ENCODE assay signal across 8 cellular contexts in genomic region chrX:48573690-48574269, GRCh38. TPM values are rescaled to one million over a fixed set of nuclear protein-coding genes. Genes with fewer than 3 reads are reported as not detected.
DNase-seq lines count a peak whose midpoint lies in the region; ATAC-seq lines count a peak whose summit lies in the region.

No MANE protein-coding gene starts in this region.

- peak overlapping the region; percentile 99 for H3K27ac Mint-ChIP-seq in activated naive CD8-positive, alpha-beta T cell treated with anti-CD3 and anti-CD28 coated beads, Interleukin-2, amount 10 ng/mL, durations not matched to agents 7 days and 5 days

- peak overlapping the region; percentile 99 for H3K4me3 Mint-ChIP-seq in activated naive CD8-positive, alpha-beta T cell treated with anti-CD3 and anti-CD28 coated beads, Interleukin-2, amount 10 ng/mL, durations not matched to agents 7 days and 5 days

- H3K27me3 Mint-ChIP-seq in activated naive CD8-positive, alpha-beta T cell treated with anti-CD3 and anti-CD28 coated beads, Interleukin-2, amount 10 ng/mL, durations not matched to agents 7 days and 5 days = no peaks in the 10 kb centered on the region

- peak overlapping the region in 20 of 21 experiments; percentile 66 to 100 (median 98) for H3K27ac ChIP-seq in skin epidermis

- DNase-seq in Right ventricle myocardium inferior (ENCODE audit: missing footprints) (no peak), cardiac septum (ENCODE audit: low spot score) (no peak), NCI-H748 treated with DMSO at 0.1 percent for 48 hours (lab: John Stamatoyannopoulos, UW) (peak; percentile 27), MV-4-11 (lab: John Stamatoyannopoulos, UW) (no peak)
- peak; percentile 28 for DNase-seq in activated naive CD8-positive, alpha-beta T cell treated with anti-CD3 and anti-CD28 coated beads, Interleukin-2, amount 10 ng/mL, durations not matched to agents 7 days and 5 days

- H3K4me3 ChIP-seq in iPS-11a (ENCODE audit: low read depth, low read length) (peak overlapping the region; percentile 83), skin epidermis (peak overlapping the region; percentile 22 to 69 (median 63))

- POLR2A ChIA-PET in activated naive CD8-positive, alpha-beta T cell treated with anti-CD3 and anti-CD28 coated beads, Interleukin-2, amount 10 ng/mL, durations not matched to agents 7 days and 5 days (lab: Charles Lee) = interaction anchor here (0.6 to 2.4 kb wide), 15 partner anchors 8 to 226 kb away, joined by 3 to 26 read pairs (median 4); partner anchors contain the start of genes EBP and TBC1D25

- H3K36me3 Mint-ChIP-seq in activated naive CD8-positive, alpha-beta T cell treated with anti-CD3 and anti-CD28 coated beads, Interleukin-2, amount 10 ng/mL, durations not matched to agents 7 days and 5 days = peaks cover 17% of the 10 kb centered on the region

- H3K4me1 Mint-ChIP-seq in activated naive CD8-positive, alpha-beta T cell treated with anti-CD3 and anti-CD28 coated beads, Interleukin-2, amount 10 ng/mL, durations not matched to agents 7 days and 5 days = peaks cover 7% of the 10 kb centered on the region

- no peaks in the 10 kb centered on the region for H3K9me3 Mint-ChIP-seq in activated naive CD8-positive, alpha-beta T cell treated with anti-CD3 and anti-CD28 coated beads, Interleukin-2, amount 10 ng/mL, durations not matched to agents 7 days and 5 days

- peak; percentile 2 for ATAC-seq in Right ventricle myocardium inferior
- ATAC-seq in activated naive CD8-positive, alpha-beta T cell treated with anti-CD3 and anti-CD28 coated beads, Interleukin-2, amount 10 ng/mL, durations not matched to agents 7 days and 5 days (ENCODE audit: low read depth) = peak; percentile 26
- ATAC-seq in HG03097 (IDR thresholded peaks at IDR 0.05; ENCODE audit: low FRiP score, unreplicated experiment) = no peak

- intact Hi-C loops in Right ventricle myocardium inferior (cut with DNase I) = loop anchor here (2.0 kb wide), 1 partner anchor 17 kb away; no protein-coding TSS in a partner anchor
- intact Hi-C loops in cardiac septum (cut with DNase I) = loop anchor here (1.0 kb wide), 1 partner anchor 122 kb away; no protein-coding TSS in a partner anchor

RNA-seq across cellular contexts. Expression of gene RBM3, which starts 0.5 kb away (rescaled TPM):
- total RNA-seq in Right ventricle myocardium inferior (113 TPM), cardiac septum (96.9 TPM)
- total RNA-seq in activated naive CD8-positive, alpha-beta T cell treated with anti-CD3 and anti-CD28 coated beads, Interleukin-2, amount 10 ng/mL, durations not matched to agents 7 days and 5 days = 100 to 1,000 TPM; 159 to 164 TPM

RNA-seq across cellular contexts. Expression of gene WDR13, which starts 23.5 kb away (rescaled TPM):
- total RNA-seq in Right ventricle myocardium inferior = 170 TPM
- 170 TPM for total RNA-seq in cardiac septum
- total RNA-seq in activated naive CD8-positive, alpha-beta T cell treated with anti-CD3 and anti-CD28 coated beads, Interleukin-2, amount 10 ng/mL, durations not matched to agents 7 days and 5 days = 10 to 100 TPM; 45.6 to 52.0 TPM

RNA-seq across cellular contexts. Expression of gene TBC1D25, which starts 34.3 kb away (rescaled TPM):
- total RNA-seq in Right ventricle myocardium inferior (20.5 TPM), cardiac septum (16.5 TPM)
- 10 to 100 TPM; 22.5 to 22.6 TPM for total RNA-seq in activated naive CD8-positive, alpha-beta T cell treated with anti-CD3 and anti-CD28 coated beads, Interleukin-2, amount 10 ng/mL, durations not matched to agents 7 days and 5 days

RNA-seq across cellular contexts. Expression of gene EBP, which starts 52.2 kb away (rescaled TPM):
- total RNA-seq in Right ventricle myocardium inferior (54.1 TPM), cardiac septum (38.6 TPM)
- total RNA-seq in activated naive CD8-positive, alpha-beta T cell treated with anti-CD3 and anti-CD28 coated beads, Interleukin-2, amount 10 ng/mL, durations not matched to agents 7 days and 5 days = 100 to 1,000 TPM; 200 to 214 TPM

Comparison
In these comparisons a context has a peak if more than half of its experiments do, and no peak if none do; other contexts are left out.
1. DNase-seq: peak in NCI-H748 treated with DMSO at 0.1 percent for 48 hours (single experiment) and activated naive CD8-positive, alpha-beta T cell treated with anti-CD3 and anti-CD28 coated beads, Interleukin-2, amount 10 ng/mL, durations not matched to agents 7 days and 5 days (single experiment); none in Right ventricle myocardium inferior (single experiment), cardiac septum (single experiment) and MV-4-11 (single experiment).